ENCODE assay signal across 1 cellular context in the genomic region with DNA sequence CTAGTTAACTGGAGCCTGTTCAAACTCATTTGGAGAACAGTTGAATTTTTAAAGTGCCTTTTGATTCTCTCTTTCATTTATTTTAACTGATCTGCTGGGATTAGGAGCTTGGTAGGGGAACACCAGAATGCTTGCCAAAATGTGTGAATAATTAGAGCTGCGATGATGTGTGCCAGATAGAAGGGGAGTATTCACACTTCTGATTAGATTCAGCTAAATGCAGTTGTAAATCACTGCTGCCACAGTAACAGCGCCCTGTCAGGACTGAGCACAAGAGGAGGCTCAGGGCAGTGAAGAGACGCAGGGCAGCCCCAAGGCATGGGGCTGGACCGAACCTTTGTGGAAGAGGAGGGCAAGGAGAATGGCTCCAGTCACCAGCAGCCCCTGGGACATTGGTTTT.
A peak's percentile ranks its signal among the peaks of the same experiment; 100 is the strongest.
TF ChIP-seq lines count a peak whose summit lies in the region.

No MANE protein-coding gene starts in this region.

TF ChIP-seq in HEK293, 187 proteins besides CTCF, POLR2A, EP300 and RAD21:
- TF ChIP-seq ZNF510 (tag by site-specific recombination; IDR thresholded peaks at IDR 0.05; ENCODE audit: insufficient replicate concordance) (no peak), WT1 (tag by site-specific recombination; IDR thresholded peaks at IDR 0.05) (0 out of 2 replicates have a peak, but pooled peaks have one; percentile 19), ZNF248 (tag by site-specific recombination; IDR thresholded peaks at IDR 0.05) (no peak), ZNF10 (tag by site-specific recombination; IDR thresholded peaks at IDR 0.05) (no peak), ZNF529 (tag by site-specific recombination; IDR thresholded peaks at IDR 0.05; ENCODE audit: insufficient replicate concordance) (no peak)
- TF ChIP-seq, protein P1, sequence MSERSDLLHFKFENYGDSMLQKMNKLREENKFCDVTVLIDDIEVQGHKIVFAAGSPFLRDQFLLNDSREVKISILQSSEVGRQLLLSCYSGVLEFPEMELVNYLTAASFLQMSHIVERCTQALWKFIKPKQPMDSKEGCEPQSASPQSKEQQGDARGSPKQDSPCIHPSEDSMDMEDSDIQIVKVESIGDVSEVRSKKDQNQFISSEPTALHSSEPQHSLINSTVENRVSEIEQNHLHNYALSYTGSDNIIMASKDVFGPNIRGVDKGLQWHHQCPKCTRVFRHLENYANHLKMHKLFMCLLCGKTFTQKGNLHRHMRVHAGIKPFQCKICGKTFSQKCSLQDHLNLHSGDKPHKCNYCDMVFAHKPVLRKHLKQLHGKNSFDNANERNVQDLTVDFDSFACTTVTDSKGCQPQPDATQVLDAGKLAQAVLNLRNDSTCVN (tag by site-specific recombination; optimal IDR thresholded peaks at IDR 0.05), result no peak
- TF ChIP-seq, protein P2, sequence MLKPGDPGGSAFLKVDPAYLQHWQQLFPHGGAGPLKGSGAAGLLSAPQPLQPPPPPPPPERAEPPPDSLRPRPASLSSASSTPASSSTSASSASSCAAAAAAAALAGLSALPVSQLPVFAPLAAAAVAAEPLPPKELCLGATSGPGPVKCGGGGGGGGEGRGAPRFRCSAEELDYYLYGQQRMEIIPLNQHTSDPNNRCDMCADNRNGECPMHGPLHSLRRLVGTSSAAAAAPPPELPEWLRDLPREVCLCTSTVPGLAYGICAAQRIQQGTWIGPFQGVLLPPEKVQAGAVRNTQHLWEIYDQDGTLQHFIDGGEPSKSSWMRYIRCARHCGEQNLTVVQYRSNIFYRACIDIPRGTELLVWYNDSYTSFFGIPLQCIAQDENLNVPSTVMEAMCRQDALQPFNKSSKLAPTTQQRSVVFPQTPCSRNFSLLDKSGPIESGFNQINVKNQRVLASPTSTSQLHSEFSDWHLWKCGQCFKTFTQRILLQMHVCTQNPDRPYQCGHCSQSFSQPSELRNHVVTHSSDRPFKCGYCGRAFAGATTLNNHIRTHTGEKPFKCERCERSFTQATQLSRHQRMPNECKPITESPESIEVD (tag by site-specific recombination; IDR thresholded peaks at IDR 0.05), result no peak
- TF ChIP-seq, protein P3, sequence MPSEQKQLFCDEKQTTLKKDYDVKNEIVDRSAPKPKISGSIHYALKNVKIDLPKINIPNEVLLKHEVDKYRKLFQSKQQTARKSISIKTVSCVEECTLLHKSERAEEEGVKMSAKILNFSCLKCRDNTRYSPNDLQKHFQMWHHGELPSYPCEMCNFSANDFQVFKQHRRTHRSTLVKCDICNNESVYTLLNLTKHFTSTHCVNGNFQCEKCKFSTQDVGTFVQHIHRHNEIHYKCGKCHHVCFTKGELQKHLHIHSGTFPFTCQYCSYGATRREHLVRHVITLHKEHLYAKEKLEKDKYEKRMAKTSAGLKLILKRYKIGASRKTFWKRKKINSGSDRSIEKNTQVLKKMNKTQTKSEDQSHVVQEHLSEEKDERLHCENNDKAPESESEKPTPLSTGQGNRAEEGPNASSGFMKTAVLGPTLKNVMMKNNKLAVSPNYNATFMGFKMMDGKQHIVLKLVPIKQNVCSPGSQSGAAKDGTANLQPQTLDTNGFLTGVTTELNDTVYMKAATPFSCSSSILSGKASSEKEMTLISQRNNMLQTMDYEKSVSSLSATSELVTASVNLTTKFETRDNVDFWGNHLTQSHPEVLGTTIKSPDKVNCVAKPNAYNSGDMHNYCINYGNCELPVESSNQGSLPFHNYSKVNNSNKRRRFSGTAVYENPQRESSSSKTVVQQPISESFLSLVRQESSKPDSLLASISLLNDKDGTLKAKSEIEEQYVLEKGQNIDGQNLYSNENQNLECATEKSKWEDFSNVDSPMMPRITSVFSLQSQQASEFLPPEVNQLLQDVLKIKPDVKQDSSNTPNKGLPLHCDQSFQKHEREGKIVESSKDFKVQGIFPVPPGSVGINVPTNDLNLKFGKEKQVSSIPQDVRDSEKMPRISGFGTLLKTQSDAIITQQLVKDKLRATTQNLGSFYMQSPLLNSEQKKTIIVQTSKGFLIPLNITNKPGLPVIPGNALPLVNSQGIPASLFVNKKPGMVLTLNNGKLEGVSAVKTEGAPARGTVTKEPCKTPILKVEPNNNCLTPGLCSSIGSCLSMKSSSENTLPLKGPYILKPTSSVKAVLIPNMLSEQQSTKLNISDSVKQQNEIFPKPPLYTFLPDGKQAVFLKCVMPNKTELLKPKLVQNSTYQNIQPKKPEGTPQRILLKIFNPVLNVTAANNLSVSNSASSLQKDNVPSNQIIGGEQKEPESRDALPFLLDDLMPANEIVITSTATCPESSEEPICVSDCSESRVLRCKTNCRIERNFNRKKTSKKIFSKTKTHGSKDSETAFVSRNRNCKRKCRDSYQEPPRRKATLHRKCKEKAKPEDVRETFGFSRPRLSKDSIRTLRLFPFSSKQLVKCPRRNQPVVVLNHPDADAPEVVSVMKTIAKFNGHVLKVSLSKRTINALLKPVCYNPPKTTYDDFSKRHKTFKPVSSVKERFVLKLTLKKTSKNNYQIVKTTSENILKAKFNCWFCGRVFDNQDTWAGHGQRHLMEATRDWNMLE (tag by site-specific recombination; conservative IDR thresholded peaks at IDR 0.05; ENCODE audit: low read depth), result no peak
- TF ChIP-seq, protein P4, sequence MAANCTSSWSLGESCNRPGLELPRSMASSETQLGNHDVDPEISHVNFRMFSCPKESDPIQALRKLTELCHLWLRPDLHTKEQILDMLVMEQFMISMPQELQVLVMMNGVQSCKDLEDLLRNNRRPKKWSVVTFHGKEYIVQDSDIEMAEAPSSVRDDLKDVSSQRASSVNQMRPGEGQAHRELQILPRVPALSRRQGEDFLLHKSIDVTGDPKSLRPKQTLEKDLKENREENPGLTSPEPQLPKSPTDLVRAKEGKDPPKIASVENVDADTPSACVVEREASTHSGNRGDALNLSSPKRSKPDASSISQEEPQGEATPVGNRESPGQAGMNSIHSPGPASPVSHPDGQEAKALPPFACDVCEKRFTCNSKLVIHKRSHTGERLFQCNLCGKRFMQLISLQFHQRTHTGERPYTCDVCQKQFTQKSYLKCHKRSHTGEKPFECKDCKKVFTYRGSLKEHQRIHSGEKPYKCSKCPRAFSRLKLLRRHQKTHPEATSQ (tag by site-specific recombination; IDR thresholded peaks at IDR 0.05), result no peak
